In the genomic region with DNA sequence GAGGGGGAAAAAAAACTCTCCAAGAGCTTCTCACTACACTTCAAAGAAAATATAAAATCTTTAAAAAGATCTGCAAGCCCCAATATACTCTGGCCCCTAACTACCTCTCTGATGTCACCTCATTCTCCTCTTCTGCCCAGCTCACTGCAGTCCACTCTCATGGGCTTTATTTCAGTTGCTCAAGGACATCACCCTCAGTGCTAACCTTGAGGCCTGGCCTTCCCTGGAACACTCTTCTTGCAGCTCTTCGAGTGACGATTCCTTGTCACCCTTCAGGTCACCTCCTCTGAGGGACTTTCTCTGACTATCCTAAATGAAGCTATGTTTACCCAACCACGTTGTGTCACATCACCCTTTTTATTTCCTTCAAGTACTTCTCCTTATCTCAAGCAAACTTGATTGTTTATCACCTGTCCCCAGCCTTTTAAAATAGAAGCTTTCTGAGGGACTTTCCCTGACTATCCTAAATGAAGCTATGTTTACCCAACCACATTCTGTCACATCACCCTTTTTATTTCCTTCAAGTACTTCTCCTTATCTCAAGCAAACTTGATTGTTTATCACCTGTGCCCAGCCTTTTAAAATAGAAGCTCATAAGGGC, we compare ENCODE assay signal across 10 cellular contexts. TPM values are rescaled to one million over a fixed set of nuclear protein-coding genes. Genes with fewer than 3 reads are reported as not detected.
DNase-seq lines count a peak whose midpoint lies in the region; ATAC-seq and TF ChIP-seq lines count a peak whose summit lies in the region.
"Had no signal": no experiment of that assay in that cellular context is flagged by ENCODE, and none has a peak within 500 bp of the region (broad histone marks: within the 10 kb centered on the region; RNA-seq: fewer than 3 reads in every experiment).

No MANE protein-coding gene starts in this region.

- no peak for DNase-seq in activated naive CD4-positive, alpha-beta T cell treated with anti-CD3 and anti-CD28 coated beads, Interleukin-2, amount 50 U/mL, for 72 hours (ENCODE audit: low spot score in 2 of 2)
- DNase-seq in activated naive CD4-positive, alpha-beta T cell (lab: John Stamatoyannopoulos, UW), result no peak
- DNase-seq in NCI-H2196 (lab: John Stamatoyannopoulos, UW; ENCODE audit: unreplicated experiment) (no peak), brain microvascular endothelial cell (no peak), NCI-H345 (lab: John Stamatoyannopoulos, UW) (no peak)

- H3K4me1 Mint-ChIP-seq in stimulated activated memory B cell treated with anti-CD40 and anti-IgM and Interleukin-4, amounts not matched to agents 10 μg/mL and 1 μg/mL and 100 μg/mL, for 72 hours, result peaks cover 34% of the 10 kb centered on the region

- H3K36me3 Mint-ChIP-seq in activated naive CD4-positive, alpha-beta T cell treated with anti-CD3 and anti-CD28 coated beads, Interleukin-2, amount 50 U/mL, for 72 hours, result peaks cover 0 to 6% of the 10 kb centered on the region in 2 donors
- H3K36me3 Mint-ChIP-seq in stimulated activated memory B cell treated with anti-CD40 and anti-IgM and Interleukin-4, amounts not matched to agents 10 μg/mL and 1 μg/mL and 100 μg/mL, for 72 hours, result peaks cover 56% of the 10 kb centered on the region

- no peaks in the 10 kb centered on the region for H3K36me3 ChIP-seq in brain microvascular endothelial cell (replicated peaks)

- H3K27me3 Mint-ChIP-seq in stimulated activated memory B cell treated with anti-CD40 and anti-IgM and Interleukin-4, amounts not matched to agents 10 μg/mL and 1 μg/mL and 100 μg/mL, for 72 hours, result no peaks in the 10 kb centered on the region

- in situ Hi-C loops in brain microvascular endothelial cell (cut with HindIII; ENCODE audit: low pct_ligation_motif_present, low sequenced_read_pairs), result no loop called here

- no peaks in the 10 kb centered on the region for H3K9me3 Mint-ChIP-seq in activated naive CD4-positive, alpha-beta T cell treated with anti-CD3 and anti-CD28 coated beads, Interleukin-2, amount 50 U/mL, for 72 hours
- no peaks in the 10 kb centered on the region for H3K9me3 Mint-ChIP-seq in stimulated activated memory B cell treated with anti-CD40 and anti-IgM and Interleukin-4, amounts not matched to agents 10 μg/mL and 1 μg/mL and 100 μg/mL, for 72 hours
- H3K9me3 Mint-ChIP-seq: activated naive CD4-positive, alpha-beta T cell treated with anti-CD3 and anti-CD28 coated beads for 36 hours; endodermal cell had no signal

- peak in 1 of 2 donors; percentile 26 for ATAC-seq in activated naive CD4-positive, alpha-beta T cell treated with anti-CD3 and anti-CD28 coated beads, Interleukin-2, amount 50 U/mL, for 72 hours
- ATAC-seq in HG02642 (IDR thresholded peaks at IDR 0.05; ENCODE audit: poor library complexity, unreplicated experiment) (peak; percentile 45), HG03558 (IDR thresholded peaks at IDR 0.05; ENCODE audit: extremely low read depth, unreplicated experiment) (peak; percentile 30)
- peak; percentile 78 for ATAC-seq in stimulated activated memory B cell treated with anti-CD40 and anti-IgM and Interleukin-4, amounts not matched to agents 10 μg/mL and 1 μg/mL and 100 μg/mL, for 72 hours

- peak overlapping the region; percentile 2 to 47 for H3K27ac Mint-ChIP-seq in activated naive CD4-positive, alpha-beta T cell treated with anti-CD3 and anti-CD28 coated beads, Interleukin-2, amount 50 U/mL, for 72 hours
- peak overlapping the region; percentile 92 for H3K27ac Mint-ChIP-seq in stimulated activated memory B cell treated with anti-CD40 and anti-IgM and Interleukin-4, amounts not matched to agents 10 μg/mL and 1 μg/mL and 100 μg/mL, for 72 hours
- H3K27ac Mint-ChIP-seq: activated naive CD4-positive, alpha-beta T cell treated with anti-CD3 and anti-CD28 coated beads for 36 hours; endodermal cell had no signal

- H3K27ac ChIP-seq in brain microvascular endothelial cell, result no peak overlapping the region

- TF ChIP-seq CTCF in brain microvascular endothelial cell (IDR thresholded peaks at IDR 0.05; ENCODE audit: low read depth, low read length, missing control alignments), result no peak

- H3K4me3 Mint-ChIP-seq in stimulated activated memory B cell treated with anti-CD40 and anti-IgM and Interleukin-4, amounts not matched to agents 10 μg/mL and 1 μg/mL and 100 μg/mL, for 72 hours, result peak overlapping the region; percentile 70
- H3K4me3 Mint-ChIP-seq: activated naive CD4-positive, alpha-beta T cell treated with anti-CD3 and anti-CD28 coated beads for 36 hours; endodermal cell had no signal

- H3K27me3 ChIP-seq in brain microvascular endothelial cell (replicated peaks), result no peaks in the 10 kb centered on the region

- no peak overlapping the region for H3K4me3 ChIP-seq in brain microvascular endothelial cell (ENCODE audit: low read depth, low read length)

RNA-seq across cellular contexts. Expression of a gene that starts 10.4 kb away (rescaled TPM):
- 10 to 100 TPM; 35.2 to 48.6 TPM for total RNA-seq in activated naive CD4-positive, alpha-beta T cell treated with anti-CD3 and anti-CD28 coated beads, Interleukin-2, amount 50 U/mL, for 72 hours
